ENCODE assay signal across 8 cellular contexts in the genomic region with DNA sequence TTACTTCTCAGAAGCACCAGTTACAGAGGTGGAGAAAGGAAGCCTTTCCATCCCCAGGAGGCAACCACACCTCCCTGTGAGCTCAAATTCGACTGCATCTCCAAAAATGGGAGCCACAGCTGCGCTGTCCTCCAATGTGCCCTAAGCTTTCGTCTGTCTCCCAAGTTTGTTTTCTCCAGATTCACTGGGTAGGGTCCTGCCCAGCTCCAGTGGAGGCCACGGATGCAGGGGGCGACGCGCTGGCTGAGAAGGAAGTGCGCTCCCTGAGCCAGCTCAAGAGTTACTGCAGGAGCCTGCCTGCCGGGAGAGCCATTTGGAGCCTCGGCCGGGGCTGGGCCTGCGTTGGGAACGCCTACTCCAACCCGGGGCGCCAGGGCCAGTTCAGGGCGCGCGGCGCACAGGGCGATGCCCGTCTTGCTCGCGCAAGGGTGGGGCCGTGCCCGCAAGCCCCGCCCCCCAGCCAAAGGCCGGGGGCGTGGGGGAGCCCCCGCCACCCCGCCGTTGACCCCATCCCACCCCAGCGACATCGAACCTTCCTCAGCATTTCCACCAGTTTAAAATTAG. TPM values are rescaled to one million over a fixed set of nuclear protein-coding genes. Genes with fewer than 3 reads are reported as not detected.
DNase-seq lines count a peak whose midpoint lies in the region; ATAC-seq lines count a peak whose summit lies in the region.

No MANE protein-coding gene starts in this region.

- ATAC-seq in GM18867 (IDR thresholded peaks at IDR 0.05; ENCODE audit: unreplicated experiment) (peak; percentile 95), HG03066 (IDR thresholded peaks at IDR 0.05; ENCODE audit: low read depth, unreplicated experiment) (peak; percentile 86)

- peak; percentile 97 for DNase-seq in ACHN
- DNase-seq in NCI-H510A (lab: John Stamatoyannopoulos, UW) = peak; percentile 86
- peak; percentile 89 for DNase-seq in activated CD4-positive, alpha-beta memory T cell treated with anti-CD3 and anti-CD28 coated beads, Interleukin-2, amount 10 ng/mL, durations not matched to agents 7 days and 5 days
- peak; percentile 60 to 89 for DNase-seq in lung microvascular endothelial cell (ENCODE audit: low read depth in 2 of 2)
- DNase-seq in stimulated activated CD4-positive, alpha-beta T cell treated with anti-CD3 and anti-CD28 coated beads, TNF-alpha, amount 100 ng/mL, for 24 hours (ENCODE audit: low read depth in 3 of 3) = peak; percentile 58 to 83 (median 60)

- no peaks in the 10 kb centered on the region for H3K27me3 ChIP-seq in ectodermal cell (ENCODE audit: control insufficient read depth, insufficient read depth, low read length, poor library complexity, severe bottlenecking)

- WGBS in ectodermal cell, 2 experiments = 1% methylated on average over 33 of the region's 33 CpGs

- no peaks in the 10 kb centered on the region for H3K27me3 Mint-ChIP-seq in activated CD4-positive, alpha-beta memory T cell treated with anti-CD3 and anti-CD28 coated beads, Interleukin-2, amount 10 ng/mL, durations not matched to agents 7 days and 5 days

- POLR2A ChIA-PET in activated CD4-positive, alpha-beta memory T cell treated with anti-CD3 and anti-CD28 coated beads, Interleukin-2, amount 10 ng/mL, durations not matched to agents 7 days and 5 days (lab: Charles Lee) = interaction anchor here (0.7 to 4.7 kb wide), 19 partner anchors 9 to 1537 kb away, joined by 3 to 79 read pairs (median 4); partner anchors contain the start of genes N4BP1 and SIAH1

- H3K27ac Mint-ChIP-seq in activated CD4-positive, alpha-beta memory T cell treated with anti-CD3 and anti-CD28 coated beads, Interleukin-2, amount 10 ng/mL, durations not matched to agents 7 days and 5 days = peak overlapping the region; percentile 99

- H3K27ac ChIP-seq in ectodermal cell (ENCODE audit: insufficient read depth, low read depth, low read length, poor library complexity, severe bottlenecking) = peak overlapping the region; percentile 70

- no peaks in the 10 kb centered on the region for H3K9me3 Mint-ChIP-seq in activated CD4-positive, alpha-beta memory T cell treated with anti-CD3 and anti-CD28 coated beads, Interleukin-2, amount 10 ng/mL, durations not matched to agents 7 days and 5 days

- no peaks in the 10 kb centered on the region for H3K36me3 ChIP-seq in ectodermal cell (ENCODE audit: control insufficient read depth, insufficient read depth, low read length)

- peaks cover 56% of the 10 kb centered on the region for H3K4me1 Mint-ChIP-seq in activated CD4-positive, alpha-beta memory T cell treated with anti-CD3 and anti-CD28 coated beads, Interleukin-2, amount 10 ng/mL, durations not matched to agents 7 days and 5 days

- peak overlapping the region; percentile 90 for H3K4me3 Mint-ChIP-seq in activated CD4-positive, alpha-beta memory T cell treated with anti-CD3 and anti-CD28 coated beads, Interleukin-2, amount 10 ng/mL, durations not matched to agents 7 days and 5 days

- peaks cover 14% of the 10 kb centered on the region for H3K36me3 Mint-ChIP-seq in activated CD4-positive, alpha-beta memory T cell treated with anti-CD3 and anti-CD28 coated beads, Interleukin-2, amount 10 ng/mL, durations not matched to agents 7 days and 5 days (ENCODE audit: low read depth)

- in situ Hi-C loops in ACHN (cut with HindIII; ENCODE audit: low pct_ligation_motif_present, low pct_unique_long_range_greater_than_20kb, low sequenced_read_pairs) = no loop called here

- CTCF ChIA-PET in activated CD4-positive, alpha-beta memory T cell treated with anti-CD3 and anti-CD28 coated beads, Interleukin-2, amount 10 ng/mL, durations not matched to agents 7 days and 5 days (lab: Charles Lee) = interaction anchor here (0.8 to 6.4 kb wide), 11 partner anchors 10 to 264 kb away, joined by 3 to 54 read pairs (median 4); partner anchors contain the start of genes N4BP1 and SIAH1

- H3K9me3 ChIP-seq in ectodermal cell (ENCODE audit: control insufficient read depth, low read length) = no peaks in the 10 kb centered on the region

- H3K4me3 ChIP-seq in ectodermal cell (ENCODE audit: insufficient read depth, low read depth, low read length) = peak overlapping the region; percentile 46

- peaks cover 24% of the 10 kb centered on the region for H3K4me1 ChIP-seq in ectodermal cell (ENCODE audit: control insufficient read depth, insufficient read depth, low read length)

RNA-seq across cellular contexts. Expression of gene SIAH1, which starts 19.5 kb away (rescaled TPM):
- total RNA-seq in activated CD4-positive, alpha-beta memory T cell treated with anti-CD3 and anti-CD28 coated beads, Interleukin-2, amount 10 ng/mL, durations not matched to agents 7 days and 5 days = 10 to 100 TPM; 16.1 to 16.5 TPM
- 41.4 TPM for polyA plus RNA-seq in ectodermal cell (2013, experiment 1 of 4)
- polyA plus RNA-seq in ectodermal cell (2013, experiment 2 of 4) = 45.9 TPM
- 44.6 TPM for polyA plus RNA-seq in ectodermal cell (2013, experiment 3 of 4)
- 49.9 TPM for polyA plus RNA-seq in ectodermal cell (2013, experiment 4 of 4)
- total RNA-seq in lung microvascular endothelial cell = 21.6 and 33.1 TPM in 2 replicates

Comparison
In these comparisons a context has a peak if more than half of its experiments do, and no peak if none do; other contexts are left out.
1. Peak in every context shown above with its lines: DNase-seq, ATAC-seq, H3K4me3 ChIP-seq and H3K27ac ChIP-seq.